ENCODE assay signal across 17 cellular contexts in genomic region chr4:89586318-89586717, GRCh38.
"Had no signal": no experiment of that assay in that cellular context is flagged by ENCODE, and none has a peak within 500 bp of the region (broad histone marks: within the 10 kb centered on the region; RNA-seq: fewer than 3 reads in every experiment).

No MANE protein-coding gene starts in this region.

- DNase-seq: activated CD4-positive, alpha-beta T cell treated with anti-CD3 and anti-CD28 coated beads for 4 hours; activated CD8-positive, alpha-beta memory T cell treated with anti-CD3 and anti-CD28 coated beads, Interleukin-2, amount 50 U/mL, for 4 hours; activated CD8-positive, alpha-beta T cell treated with anti-CD3 and anti-CD28 coated beads for 36 hours; activated naive CD8-positive, alpha-beta T cell treated with anti-CD3 and anti-CD28 coated beads, Interleukin-2, amount 10 ng/mL, durations not matched to agents 7 days and 5 days; aorta; cortex of kidney; effector CD8-positive, alpha-beta T cell; hypothalamus; lower lobe of right lung; naive thymus-derived CD4-positive, alpha-beta T cell; psoas muscle; sigmoid colon; stimulated activated CD4-positive, alpha-beta T cell treated with anti-CD3 and anti-CD28 coated beads, Interleukin-2, amount 100 ng/mL, for 48 hours; stimulated activated naive CD4-positive, alpha-beta T cell treated with Interleukin-2 at 50 U/mL for 16 hours; T-cell; T1000 had no signal

- H3K27me3 ChIP-seq: sigmoid colon, suprapubic skin had no signal

- H3K4me3 ChIP-seq: lower lobe of right lung, psoas muscle, sigmoid colon, suprapubic skin had no signal

- H3K4me1 ChIP-seq: lower lobe of right lung, psoas muscle, suprapubic skin had no signal

- H3K9me3 ChIP-seq: lower lobe of right lung, psoas muscle, sigmoid colon, suprapubic skin had no signal

- H3K36me3 ChIP-seq: lower lobe of right lung, sigmoid colon, suprapubic skin had no signal

- ATAC-seq: activated CD8-positive, alpha-beta T cell treated with anti-CD3 and anti-CD28 coated beads for 36 hours; lower lobe of right lung; naive thymus-derived CD4-positive, alpha-beta T cell; psoas muscle; T-cell had no signal

- H3K27ac ChIP-seq: lower lobe of right lung, psoas muscle, sigmoid colon, suprapubic skin had no signal
